Comparison of ENCODE assay signal across 9 cellular contexts in the genomic region with DNA sequence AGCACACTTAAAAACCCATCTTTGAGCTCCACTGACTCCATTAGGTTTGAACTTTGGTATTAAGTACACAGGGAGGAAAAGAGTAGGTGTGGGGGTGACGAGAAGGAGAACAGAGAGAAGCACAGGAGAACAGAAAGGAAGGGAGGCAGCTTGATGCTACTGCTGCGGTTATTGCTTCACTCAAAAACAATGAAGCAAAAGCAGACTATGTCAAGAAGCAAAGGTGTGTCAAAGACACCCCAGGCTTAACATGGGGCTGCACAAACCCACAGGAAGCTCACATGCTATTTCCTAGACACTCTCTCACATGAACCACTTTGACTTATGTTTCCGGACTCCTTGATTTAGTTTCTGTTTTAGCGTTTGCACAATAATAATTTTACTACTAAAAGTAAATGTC.
DNase-seq lines count a peak whose midpoint lies in the region; ATAC-seq and TF ChIP-seq lines count a peak whose summit lies in the region.
"Had no signal": no experiment of that assay in that cellular context is flagged by ENCODE, and none has a peak within 500 bp of the region (broad histone marks: within the 10 kb centered on the region; RNA-seq: fewer than 3 reads in every experiment).

No MANE protein-coding gene starts in this region.

- peaks cover 37% of the 10 kb centered on the region for H3K36me3 Mint-ChIP-seq in CD4-positive, alpha-beta T cell (ENCODE audit: low read depth)
- peaks cover 16% of the 10 kb centered on the region for H3K36me3 Mint-ChIP-seq in activated naive CD8-positive, alpha-beta T cell

- peak overlapping the region; percentile 94 for H3K27ac Mint-ChIP-seq in CD4-positive, alpha-beta T cell
- peak overlapping the region; percentile 84 for H3K27ac Mint-ChIP-seq in activated naive CD8-positive, alpha-beta T cell

- H3K4me1 ChIP-seq in thymus (ENCODE audit: control insufficient read depth, insufficient read depth, low read length) (peaks cover 15% of the 10 kb centered on the region), tibial artery (no peaks in the 10 kb centered on the region)

- 6% methylated on average over 4 of the region's 4 CpGs for WGBS in thymus

- TF ChIP-seq CTCF in CD4-positive, alpha-beta T cell (IDR thresholded peaks at IDR 0.05) = no peak
- no peak for TF ChIP-seq CTCF in tibial artery (IDR thresholded peaks at IDR 0.05)

- peak overlapping the region; percentile 86 for H3K27ac ChIP-seq in CD4-positive, alpha-beta T cell (ENCODE audit: low read depth, low read length)
- H3K27ac ChIP-seq in thymus (ENCODE audit: low read depth) (peak overlapping the region; percentile 82), tibial artery (no peak overlapping the region)

- H3K27me3 ChIP-seq in CD4-positive, alpha-beta T cell (ENCODE audit: control insufficient read depth, insufficient read depth, low read length) = no peaks in the 10 kb centered on the region
- no peaks in the 10 kb centered on the region for H3K27me3 ChIP-seq in thymus (ENCODE audit: control insufficient read depth, insufficient read depth)
- H3K27me3 ChIP-seq in tibial artery = no peaks in the 10 kb centered on the region

- H3K4me3 Mint-ChIP-seq in CD4-positive, alpha-beta T cell = peak overlapping the region; percentile 86
- peak overlapping the region; percentile 77 for H3K4me3 Mint-ChIP-seq in activated naive CD8-positive, alpha-beta T cell

- peak; percentile 37 to 75 (median 48) for DNase-seq in CD4-positive, alpha-beta T cell
- peak; percentile 58 to 80 for DNase-seq in NOMO-1 (lab: John Stamatoyannopoulos, UW; ENCODE audit: unreplicated experiment in 2 of 2)
- DNase-seq in anterior cingulate cortex (lab: John Stamatoyannopoulos, UW) = no peak
- no peak for DNase-seq in tibial artery

- POLR2A ChIA-PET in CD4-positive, alpha-beta T cell (lab: Charles Lee) = interaction anchor here (0.6 to 6.6 kb wide), 43 partner anchors 9 to 721 kb away, joined by 3 to 66 read pairs (median 4); no protein-coding TSS in a partner anchor

- CTCF ChIA-PET in CD4-positive, alpha-beta T cell (lab: Charles Lee) = interaction anchor here (1.4 to 1.5 kb wide), 2 partner anchors 31 to 46 kb away, joined by 4 to 5 read pairs; no protein-coding TSS in a partner anchor

- H3K4me3 ChIP-seq in thymus (ENCODE audit: low read length) (peak overlapping the region; percentile 19), tibial artery (no peak overlapping the region)
- H3K4me3 ChIP-seq: lung had no signal

- no peaks in the 10 kb centered on the region for H3K27me3 Mint-ChIP-seq in CD4-positive, alpha-beta T cell
- H3K27me3 Mint-ChIP-seq in activated naive CD8-positive, alpha-beta T cell = no peaks in the 10 kb centered on the region

- H3K36me3 ChIP-seq in thymus (ENCODE audit: control insufficient read depth, insufficient read depth) = no peaks in the 10 kb centered on the region
- H3K36me3 ChIP-seq in tibial artery = no peaks in the 10 kb centered on the region

- H3K9me3 Mint-ChIP-seq in CD4-positive, alpha-beta T cell = peaks cover 2% of the 10 kb centered on the region
- H3K9me3 Mint-ChIP-seq in activated naive CD8-positive, alpha-beta T cell (ENCODE audit: low read depth) = no peaks in the 10 kb centered on the region

- intact Hi-C loops in CD4-positive, alpha-beta T cell (cut with DNase I, micrococcal nuclease) = loop anchor here (1.0 to 10.0 kb wide), 6 partner anchors 16 to 556 kb away; no protein-coding TSS in a partner anchor
- intact Hi-C loops in tibial artery (cut with DNase I; ENCODE audit: low total_unique reads) = no loop called here

- H3K4me1 Mint-ChIP-seq in CD4-positive, alpha-beta T cell (ENCODE audit: low read depth) = peaks cover 93% of the 10 kb centered on the region
- peaks cover 89% of the 10 kb centered on the region for H3K4me1 Mint-ChIP-seq in activated naive CD8-positive, alpha-beta T cell (ENCODE audit: low read depth)

- H3K9me3 ChIP-seq in CD4-positive, alpha-beta T cell (ENCODE audit: control insufficient read depth, low read length) = no peaks in the 10 kb centered on the region
- H3K9me3 ChIP-seq in thymus (ENCODE audit: control insufficient read depth) = no peaks in the 10 kb centered on the region
- no peaks in the 10 kb centered on the region for H3K9me3 ChIP-seq in tibial artery

- peak; percentile 94 for ATAC-seq in CD4-positive, alpha-beta T cell (ENCODE audit: poor library complexity)
- ATAC-seq in GM21619 (IDR thresholded peaks at IDR 0.05; ENCODE audit: unreplicated experiment) (peak; percentile 99), GM19023 (IDR thresholded peaks at IDR 0.05; ENCODE audit: unreplicated experiment) (no peak)

Comparison
In these comparisons a context has a peak if more than half of its experiments do, and no peak if none do; other contexts are left out.
1. DNase-seq: peak in CD4-positive, alpha-beta T cell (10 of 10) and NOMO-1 (2 of 2); none in anterior cingulate cortex (0 of 58) and tibial artery (0 of 2).
2. H3K27ac ChIP-seq: peak in CD4-positive, alpha-beta T cell (single experiment) and thymus (single experiment); none in tibial artery (0 of 2).